Comparison of ENCODE assay signal across 37 cellular contexts in genomic region chr20:17326096-17326495, GRCh38.
DNase-seq lines count a peak whose midpoint lies in the region; ATAC-seq, FAIRE-seq and TF ChIP-seq lines count a peak whose summit lies in the region.
"Had no signal": no experiment of that assay in that cellular context is flagged by ENCODE, and none has a peak within 500 bp of the region (broad histone marks: within the 10 kb centered on the region; RNA-seq: fewer than 3 reads in every experiment).

No MANE protein-coding gene starts in this region.

- TF ChIP-seq EP300 in neural cell (conservative IDR thresholded peaks at IDR 0.05; ENCODE audit: poor library complexity, severe bottlenecking), result peak; percentile 94

- H3K79me2 ChIP-seq in mammary epithelial cell (ENCODE audit: insufficient read depth, low read length) (no peaks in the 10 kb centered on the region), neural cell (replicated peaks; ENCODE audit: insufficient read depth, low read length) (no peaks in the 10 kb centered on the region)

- ATAC-seq in activated CD4-positive, CD25-positive, alpha-beta regulatory T cell treated with anti-CD3 and anti-CD28 coated beads, Interleukin-2, amount 50 U/mL, for 24 hours, result no peak
- ATAC-seq: A549; CD8-positive, alpha-beta T cell had no signal

- no peak overlapping the region for H3K9ac ChIP-seq in mammary epithelial cell (ENCODE audit: insufficient read depth, low read length)
- no peak overlapping the region for H3K9ac ChIP-seq in mesenchymal stem cell (ENCODE audit: low read length)
- H3K9ac ChIP-seq in neural cell (ENCODE audit: low read length), result no peak overlapping the region
- H3K9ac ChIP-seq: BLaER1; BLaER1 treated with 17β-estradiol and CSF1 and Interleukin-3, amounts not matched to agents 10 nM and 100 nM had no signal

- H3K4me3 ChIP-seq in mammary epithelial cell (replicated peaks in 1 of 3; ENCODE audit: insufficient read depth in 1 of 3, low read depth in 2 of 3, low read length in 3 of 3) (no peak overlapping the region), mesenchymal stem cell (ENCODE audit: insufficient read depth in 1 of 2, low read depth in 1 of 2, low read length in 2 of 2) (no peak overlapping the region), neural cell (ENCODE audit: low read length) (no peak overlapping the region)
- H3K4me3 ChIP-seq: A549; BLaER1; BLaER1 treated with 17β-estradiol and CSF1 and Interleukin-3, amounts not matched to agents 10 nM and 100 nM had no signal

- H2BK120ac ChIP-seq in mesenchymal stem cell (ENCODE audit: low read depth, low read length), result peak overlapping the region; percentile 19

- H3K36me3 Mint-ChIP-seq in MCF 10A (ENCODE audit: insufficient read depth, unreplicated experiment), result no peaks in the 10 kb centered on the region
- H3K36me3 Mint-ChIP-seq: CD14-positive monocyte; CD4-positive, alpha-beta memory T cell; CD4-positive, CD25-positive, alpha-beta regulatory T cell; CD8-positive, alpha-beta memory T cell; CD8-positive, alpha-beta T cell had no signal

- no peak overlapping the region for H3K4me2 ChIP-seq in mammary epithelial cell (ENCODE audit: insufficient read depth, low read depth, low read length)
- H3K4me2 ChIP-seq in mesenchymal stem cell (ENCODE audit: low read length, poor library complexity, severe bottlenecking), result no peak overlapping the region
- H3K4me2 ChIP-seq in neural cell (ENCODE audit: low read length), result no peak overlapping the region
- H3K4me2 ChIP-seq: A549; BLaER1; BLaER1 treated with 17β-estradiol and CSF1 and Interleukin-3, amounts not matched to agents 10 nM and 100 nM had no signal

- H3K27me3 ChIP-seq in mammary epithelial cell (ENCODE audit: insufficient read depth, low read length), result no peaks in the 10 kb centered on the region
- H3K27me3 ChIP-seq in mesenchymal stem cell (ENCODE audit: control insufficient read depth in 1 of 2, insufficient read depth in 1 of 2, low read length in 2 of 2), result peaks cover 3 to 31% of the 10 kb centered on the region in 2 experiments
- H3K27me3 ChIP-seq in neural cell (ENCODE audit: insufficient read depth, low read depth, low read length), result no peaks in the 10 kb centered on the region
- H3K27me3 ChIP-seq: BLaER1; BLaER1 treated with 17β-estradiol and CSF1 and Interleukin-3, amounts not matched to agents 10 nM and 100 nM had no signal

- no peak overlapping the region for H3K18ac ChIP-seq in mesenchymal stem cell (ENCODE audit: low read depth in 1 of 2, low read length in 2 of 2)

- no peaks in the 10 kb centered on the region for H3K9me2 ChIP-seq in neural cell (ENCODE audit: insufficient read depth, low read length)

- H2AK5ac ChIP-seq in mesenchymal stem cell (ENCODE audit: low read length, severe bottlenecking), result no peak overlapping the region

- H4K91ac ChIP-seq in mesenchymal stem cell (ENCODE audit: low read length), result no peak overlapping the region

- H3K9me3 ChIP-seq in mammary epithelial cell (replicated peaks; ENCODE audit: insufficient read depth, low read length) (no peaks in the 10 kb centered on the region), mesenchymal stem cell (ENCODE audit: control insufficient read depth, low read length) (no peaks in the 10 kb centered on the region), neural cell (ENCODE audit: low read length) (no peaks in the 10 kb centered on the region)
- H3K9me3 ChIP-seq: A549, BE2C, BLaER1, Caco-2 had no signal

- H3K4me1 ChIP-seq in mammary epithelial cell (ENCODE audit: insufficient read depth, low read length), result no peaks in the 10 kb centered on the region
- H3K4me1 ChIP-seq in mesenchymal stem cell (ENCODE audit: control insufficient read depth, insufficient read depth, low read depth, low read length), result no peaks in the 10 kb centered on the region
- H3K4me1 ChIP-seq: A549; BE2C; BLaER1; BLaER1 treated with 17β-estradiol and CSF1 and Interleukin-3, amounts not matched to agents 10 nM and 100 nM; Caco-2 had no signal

- BruUV-seq in mammary epithelial cell (replicated peaks; lab: Mats Ljungman, UMichigan) (no TSS peak), MCF 10A (replicated peaks; lab: Mats Ljungman, UMichigan) (no TSS peak)

- H2AFZ ChIP-seq in mammary epithelial cell (ENCODE audit: low read depth, low read length) (peak overlapping the region; percentile 44), mesenchymal stem cell (ENCODE audit: low read depth, low read length) (no peak overlapping the region), neural cell (ENCODE audit: low read depth, low read length) (no peak overlapping the region)

- no peak overlapping the region for H2BK15ac ChIP-seq in mesenchymal stem cell (ENCODE audit: low read depth, poor library complexity, severe bottlenecking)

- peaks cover 58% of the 10 kb centered on the region for H3K27me3 Mint-ChIP-seq in MCF 10A (ENCODE audit: insufficient read depth, unreplicated experiment)

- H3K27ac ChIP-seq in mammary epithelial cell (ENCODE audit: insufficient read depth, low read depth, low read length), result no peak overlapping the region
- H3K27ac ChIP-seq in mesenchymal stem cell (ENCODE audit: low read length, poor library complexity, severe bottlenecking), result no peak overlapping the region
- no peak overlapping the region for H3K27ac ChIP-seq in neural cell (ENCODE audit: low read length)
- H3K27ac ChIP-seq: 22Rv1; A549; BLaER1; BLaER1 treated with 17β-estradiol and CSF1 and Interleukin-3, amounts not matched to agents 10 nM and 100 nM; C4-2B had no signal

- in situ Hi-C loops in mammary epithelial cell (cut with MboI; ENCODE audit: low sequenced_read_pairs in 2 of 2), result no loop called here

- no peaks in the 10 kb centered on the region for H3F3A ChIP-seq in neural cell (ENCODE audit: insufficient read depth, low read length, poor library complexity, severe bottlenecking)

- no peak overlapping the region for H3K27ac Mint-ChIP-seq in MCF 10A (ENCODE audit: low read depth, unreplicated experiment)
- H3K27ac Mint-ChIP-seq: B cell; CD14-positive monocyte; CD4-positive, alpha-beta memory T cell; CD4-positive, alpha-beta T cell; CD4-positive, CD25-positive, alpha-beta regulatory T cell; CD8-positive, alpha-beta memory T cell; CD8-positive, alpha-beta T cell had no signal

- H4K8ac ChIP-seq in mesenchymal stem cell (ENCODE audit: low read length), result no peak overlapping the region

- 38% methylated on average over 2 of the region's 2 CpGs for WGBS in mammary epithelial cell (ENCODE audit: low coverage, missing lambda C conversion rate)
- WGBS in mesenchymal stem cell, result 91% methylated on average over 2 of the region's 2 CpGs

- CTCF ChIA-PET in mammary epithelial cell (lab: Charles Lee; ENCODE audit: low non-redundant PET), result no interaction called here
- CTCF ChIA-PET in MCF 10A (lab: Yijun Ruan, JAX), result interaction anchor here (0.6 kb wide), 1 partner anchor 177 kb away, joined by 3 read pairs; no protein-coding TSS in a partner anchor

- POLR2A ChIA-PET in MCF 10A (lab: Yijun Ruan, JAX), result no interaction called here

- H3K79me1 ChIP-seq in mesenchymal stem cell (replicated peaks; ENCODE audit: low read length, poor library complexity, severe bottlenecking), result no peaks in the 10 kb centered on the region

- no peak overlapping the region for H2BK5ac ChIP-seq in mesenchymal stem cell (ENCODE audit: low read depth, low read length, poor library complexity, severe bottlenecking)

- TF ChIP-seq CTCF in mammary epithelial cell (conservative IDR thresholded peaks at IDR 0.05 in 1 of 2, IDR thresholded peaks at IDR 0.05 in 1 of 2; ENCODE audit: extremely low read depth in 1 of 2, insufficient read depth in 1 of 2, low read depth in 1 of 2, low read length in 2 of 2) (no peak), MCF 10A (IDR thresholded peaks at IDR 0.05; ENCODE audit: unreplicated experiment) (no peak), neural cell (IDR thresholded peaks at IDR 0.05; ENCODE audit: poor library complexity, severe bottlenecking) (no peak)

- H3K36me3 ChIP-seq in mammary epithelial cell (ENCODE audit: insufficient read depth, low read length) (no peaks in the 10 kb centered on the region), mesenchymal stem cell (ENCODE audit: control insufficient read depth in 1 of 2, insufficient read depth in 2 of 2, low read depth in 1 of 2, low read length in 2 of 2) (no peaks in the 10 kb centered on the region), neural cell (ENCODE audit: insufficient read depth, low read length) (no peaks in the 10 kb centered on the region)
- H3K36me3 ChIP-seq: BE2C; BLaER1; BLaER1 treated with 17β-estradiol and CSF1 and Interleukin-3, amounts not matched to agents 10 nM and 100 nM had no signal

- no peak overlapping the region for H3K23ac ChIP-seq in mesenchymal stem cell (ENCODE audit: low read length in 2 of 2)

- H3K4me1 Mint-ChIP-seq in MCF 10A (ENCODE audit: insufficient read depth, unreplicated experiment), result no peaks in the 10 kb centered on the region
- H3K4me1 Mint-ChIP-seq: B cell; CD14-positive monocyte; CD4-positive, alpha-beta memory T cell; CD4-positive, CD25-positive, alpha-beta regulatory T cell; CD8-positive, alpha-beta memory T cell had no signal

- H3K9me3 Mint-ChIP-seq in MCF 10A (ENCODE audit: unreplicated experiment), result no peaks in the 10 kb centered on the region
- H3K9me3 Mint-ChIP-seq: CD8-positive, alpha-beta memory T cell; CD8-positive, alpha-beta T cell had no signal

- FAIRE-seq in islet of Langerhans (lab: Jason Lieb, UNC), result peak; percentile 21
- FAIRE-seq: A204.1, A549, D721Med had no signal

- H3K14ac ChIP-seq in mesenchymal stem cell (ENCODE audit: low read length in 2 of 2), result no peak overlapping the region

- H4K20me1 ChIP-seq in mammary epithelial cell (ENCODE audit: insufficient read depth, low read length), result no peaks in the 10 kb centered on the region
- H4K20me1 ChIP-seq in neural cell (ENCODE audit: insufficient read depth), result no peaks in the 10 kb centered on the region
- H4K20me1 ChIP-seq: BLaER1; BLaER1 treated with 17β-estradiol and CSF1 and Interleukin-3, amounts not matched to agents 10 nM and 100 nM had no signal

- TF ChIP-seq RAD21 in neural cell (conservative IDR thresholded peaks at IDR 0.05), result no peak

- intact Hi-C loops in mammary epithelial cell (cut with micrococcal nuclease) (no loop called here), MCF 10A (cut with micrococcal nuclease) (no loop called here)

- DNase-seq in mammary epithelial cell, result no peak
- no peak for DNase-seq in MCF 10A (ENCODE audit: unreplicated experiment)
- no peak for DNase-seq in mesenchymal stem cell
- no peak for DNase-seq in SIG-M5 treated with dmso at 0.1 percent for 504 hours (lab: John Stamatoyannopoulos, UW; ENCODE audit: unreplicated experiment)
- no peak for DNase-seq in activated CD8-positive, alpha-beta memory T cell treated with anti-CD3 and anti-CD28 coated beads for 24 hours
- DNase-seq: 8988T; ACHN; AML-193; BE2C; C1 segment of cervical spinal cord; Caco-2; Calu3; CD4-positive, alpha-beta memory T cell; CD4-positive, alpha-beta T cell; CD4-positive, CD25-positive, alpha-beta regulatory T cell; CD8-positive, alpha-beta memory T cell; CD8-positive, alpha-beta T cell; COR-L47; DMS 273 treated with DMSO at 0.1 percent for 48 hours; DMS153; DMS53; DMS79; DMS79 treated with DMSO at 0.1 percent for 48 hours; DND-41; EL had no signal

- dilution Hi-C loops in mammary epithelial cell (cut with HindIII; ENCODE audit: low sequenced_read_pairs), result loop anchor here (5.0 kb wide), 1 partner anchor 86 kb away; no protein-coding TSS in a partner anchor

- H3K4ac ChIP-seq in mesenchymal stem cell (ENCODE audit: low read depth in 1 of 2, low read length in 2 of 2), result no peak overlapping the region

- no peak overlapping the region for H2BK12ac ChIP-seq in mesenchymal stem cell (ENCODE audit: low read length in 2 of 2)

- no peak overlapping the region for H3K4me3 Mint-ChIP-seq in MCF 10A (ENCODE audit: unreplicated experiment)
- H3K4me3 Mint-ChIP-seq: B cell; CD14-positive monocyte; CD4-positive, alpha-beta memory T cell; CD4-positive, alpha-beta T cell; CD4-positive, CD25-positive, alpha-beta regulatory T cell; CD8-positive, alpha-beta memory T cell; CD8-positive, alpha-beta T cell had no signal
